ENCODE assay signal across 1 cellular context in genomic region chr5:126477281-126477680, GRCh38.
TF ChIP-seq lines count a peak whose summit lies in the region.

No MANE protein-coding gene starts in this region.

TF ChIP-seq in WTC11, 78 proteins besides CTCF, POLR2A, EP300 and RAD21 (continued from another document):
- TF ChIP-seq, protein P1, sequence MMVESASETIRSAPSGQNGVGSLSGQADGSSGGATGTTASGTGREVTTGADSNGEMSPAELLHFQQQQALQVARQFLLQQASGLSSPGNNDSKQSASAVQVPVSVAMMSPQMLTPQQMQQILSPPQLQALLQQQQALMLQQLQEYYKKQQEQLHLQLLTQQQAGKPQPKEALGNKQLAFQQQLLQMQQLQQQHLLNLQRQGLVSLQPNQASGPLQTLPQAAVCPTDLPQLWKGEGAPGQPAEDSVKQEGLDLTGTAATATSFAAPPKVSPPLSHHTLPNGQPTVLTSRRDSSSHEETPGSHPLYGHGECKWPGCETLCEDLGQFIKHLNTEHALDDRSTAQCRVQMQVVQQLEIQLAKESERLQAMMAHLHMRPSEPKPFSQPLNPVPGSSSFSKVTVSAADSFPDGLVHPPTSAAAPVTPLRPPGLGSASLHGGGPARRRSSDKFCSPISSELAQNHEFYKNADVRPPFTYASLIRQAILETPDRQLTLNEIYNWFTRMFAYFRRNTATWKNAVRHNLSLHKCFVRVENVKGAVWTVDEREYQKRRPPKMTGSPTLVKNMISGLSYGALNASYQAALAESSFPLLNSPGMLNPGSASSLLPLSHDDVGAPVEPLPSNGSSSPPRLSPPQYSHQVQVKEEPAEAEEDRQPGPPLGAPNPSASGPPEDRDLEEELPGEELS (CRISPR knock-in tag; IDR thresholded peaks at IDR 0.05), result no peak
- no peak for TF ChIP-seq NR3C1 (CRISPR knock-in tag; conservative IDR thresholded peaks at IDR 0.05; ENCODE audit: low read depth)
- TF ChIP-seq ZMAT4 (CRISPR knock-in tag; IDR thresholded peaks at IDR 0.05), result no peak
- TF ChIP-seq, protein P2, sequence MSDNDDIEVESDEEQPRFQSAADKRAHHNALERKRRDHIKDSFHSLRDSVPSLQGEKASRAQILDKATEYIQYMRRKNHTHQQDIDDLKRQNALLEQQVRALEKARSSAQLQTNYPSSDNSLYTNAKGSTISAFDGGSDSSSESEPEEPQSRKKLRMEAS (CRISPR knock-in tag; IDR thresholded peaks at IDR 0.05), result no peak
- TF ChIP-seq AR (CRISPR knock-in tag; IDR thresholded peaks at IDR 0.05), result no peak
- TF ChIP-seq MXD4 (CRISPR knock-in tag; IDR thresholded peaks at IDR 0.05; ENCODE audit: borderline replicate concordance), result no peak
- no peak for TF ChIP-seq TEAD4 (CRISPR knock-in tag; IDR thresholded peaks at IDR 0.05)
- no peak for TF ChIP-seq EMX1 (CRISPR knock-in tag; IDR thresholded peaks at IDR 0.05)
- TF ChIP-seq ELF4 (CRISPR knock-in tag; IDR thresholded peaks at IDR 0.05; ENCODE audit: low read depth), result no peak
- TF ChIP-seq, protein P3, sequence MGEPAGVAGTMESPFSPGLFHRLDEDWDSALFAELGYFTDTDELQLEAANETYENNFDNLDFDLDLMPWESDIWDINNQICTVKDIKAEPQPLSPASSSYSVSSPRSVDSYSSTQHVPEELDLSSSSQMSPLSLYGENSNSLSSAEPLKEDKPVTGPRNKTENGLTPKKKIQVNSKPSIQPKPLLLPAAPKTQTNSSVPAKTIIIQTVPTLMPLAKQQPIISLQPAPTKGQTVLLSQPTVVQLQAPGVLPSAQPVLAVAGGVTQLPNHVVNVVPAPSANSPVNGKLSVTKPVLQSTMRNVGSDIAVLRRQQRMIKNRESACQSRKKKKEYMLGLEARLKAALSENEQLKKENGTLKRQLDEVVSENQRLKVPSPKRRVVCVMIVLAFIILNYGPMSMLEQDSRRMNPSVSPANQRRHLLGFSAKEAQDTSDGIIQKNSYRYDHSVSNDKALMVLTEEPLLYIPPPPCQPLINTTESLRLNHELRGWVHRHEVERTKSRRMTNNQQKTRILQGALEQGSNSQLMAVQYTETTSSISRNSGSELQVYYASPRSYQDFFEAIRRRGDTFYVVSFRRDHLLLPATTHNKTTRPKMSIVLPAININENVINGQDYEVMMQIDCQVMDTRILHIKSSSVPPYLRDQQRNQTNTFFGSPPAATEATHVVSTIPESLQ (CRISPR knock-in tag; IDR thresholded peaks at IDR 0.05), result no peak
